ENCODE assay signal across 1 cellular context in the genomic region with DNA sequence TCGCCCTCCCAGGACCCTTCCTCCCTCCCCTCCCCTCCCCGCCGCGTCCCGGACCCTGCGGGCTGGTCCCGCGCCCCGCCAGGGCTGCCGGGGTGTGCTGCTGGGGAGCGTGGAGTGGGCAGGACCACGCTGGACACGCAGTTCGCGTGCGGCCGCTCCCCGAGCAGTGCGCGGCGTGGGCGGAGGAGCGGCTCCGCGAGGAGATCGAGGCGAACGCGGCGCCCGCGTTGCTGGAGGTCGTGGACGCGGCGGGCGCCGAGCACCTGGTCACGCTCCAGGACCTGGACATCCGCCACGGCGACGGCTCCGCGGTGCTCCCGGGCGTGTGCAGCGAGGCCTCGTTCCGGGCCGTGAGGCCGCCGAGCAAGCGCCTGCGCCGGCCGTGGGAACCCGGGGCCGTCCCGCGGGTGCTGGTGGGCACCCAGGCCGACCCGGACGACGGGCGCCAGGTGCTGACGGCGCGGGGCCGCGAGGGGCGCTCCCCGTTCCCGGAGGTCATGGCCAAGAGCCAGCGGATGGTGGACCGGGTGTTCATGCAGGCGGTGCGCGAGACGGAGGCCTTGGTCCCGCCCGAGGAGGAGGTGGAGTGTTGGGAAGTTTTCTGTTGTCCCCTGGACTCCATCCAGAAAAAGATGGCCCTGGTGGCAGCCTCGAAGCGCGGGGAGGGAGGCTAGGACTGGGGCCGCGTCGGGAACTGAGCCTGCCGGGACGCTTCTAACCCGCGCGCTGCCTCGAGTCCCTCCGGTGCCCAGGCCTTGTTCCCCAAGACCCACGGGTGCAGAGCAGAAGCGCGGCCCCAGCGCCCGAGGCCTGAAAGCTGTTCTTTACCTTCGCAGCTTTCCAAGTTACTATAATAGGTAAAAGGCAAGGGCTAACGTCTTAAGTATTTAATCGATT.
A peak's percentile ranks its signal among the peaks of the same experiment; 100 is the strongest.
TF ChIP-seq lines count a peak whose summit lies in the region.

No MANE protein-coding gene starts in this region.

TF ChIP-seq in H1, 55 proteins besides CTCF, POLR2A, EP300 and RAD21:
- no peak for TF ChIP-seq RBBP5 (IDR thresholded peaks at IDR 0.05; ENCODE audit: borderline replicate concordance, low read depth, low read length)
- TF ChIP-seq EZH2 (IDR thresholded peaks at IDR 0.05; ENCODE audit: low read depth, low read length, severe bottlenecking) = no peak
- TF ChIP-seq, protein P1, sequence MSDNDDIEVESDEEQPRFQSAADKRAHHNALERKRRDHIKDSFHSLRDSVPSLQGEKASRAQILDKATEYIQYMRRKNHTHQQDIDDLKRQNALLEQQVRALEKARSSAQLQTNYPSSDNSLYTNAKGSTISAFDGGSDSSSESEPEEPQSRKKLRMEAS (IDR thresholded peaks at IDR 0.05) = peak; percentile 48
- TF ChIP-seq KDM5A (IDR thresholded peaks at IDR 0.05; ENCODE audit: low read length) = no peak
- no peak for TF ChIP-seq TBP (IDR thresholded peaks at IDR 0.05; ENCODE audit: low read depth, low read length)
- TF ChIP-seq SAP30 (IDR thresholded peaks at IDR 0.05; ENCODE audit: insufficient read depth, insufficient replicate concordance, low read length) = no peak
- TF ChIP-seq BACH1 (IDR thresholded peaks at IDR 0.05; ENCODE audit: low read length) = peak; percentile 10; the same call in 1 of the 2 replicates
- TF ChIP-seq SP4 (IDR thresholded peaks at IDR 0.05; ENCODE audit: low read length) = no peak
- no peak for TF ChIP-seq ZNF274 (IDR thresholded peaks at IDR 0.05; ENCODE audit: borderline replicate concordance, extremely low read depth, low read length)
- no peak for TF ChIP-seq HDAC2 (IDR thresholded peaks at IDR 0.05; ENCODE audit: borderline replicate concordance in 1 of 2, low read depth in 2 of 2, low read length in 2 of 2)
- TF ChIP-seq, protein P2, sequence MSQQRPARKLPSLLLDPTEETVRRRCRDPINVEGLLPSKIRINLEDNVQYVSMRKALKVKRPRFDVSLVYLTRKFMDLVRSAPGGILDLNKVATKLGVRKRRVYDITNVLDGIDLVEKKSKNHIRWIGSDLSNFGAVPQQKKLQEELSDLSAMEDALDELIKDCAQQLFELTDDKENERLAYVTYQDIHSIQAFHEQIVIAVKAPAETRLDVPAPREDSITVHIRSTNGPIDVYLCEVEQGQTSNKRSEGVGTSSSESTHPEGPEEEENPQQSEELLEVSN (IDR thresholded peaks at IDR 0.05) = peak; percentile 63
- TF ChIP-seq KDM4A (IDR thresholded peaks at IDR 0.05; ENCODE audit: low read depth, low read length, severe bottlenecking) = peak; percentile 75
TF ChIP-seq in H1: peak in this region for 4.
